ENCODE assay signal across 7 cellular contexts in genomic region chr4:118664665-118665064, GRCh38. TPM values are rescaled to one million over a fixed set of nuclear protein-coding genes. Genes with fewer than 3 reads are reported as not detected.
DNase-seq lines count a peak whose midpoint lies in the region; TF ChIP-seq lines count a peak whose summit lies in the region.
"Not testable (repeated sequence)": the region's sequence is repeated elsewhere in the genome, so short reads cannot be mapped to it uniquely, and the experiment has no call there.

No MANE protein-coding gene starts in this region.

- in situ Hi-C loops in SK-MEL-5 (cut with HindIII; ENCODE audit: low pct_unique_long_range_greater_than_20kb, low sequenced_read_pairs) = not testable (repeated sequence)

- not testable (repeated sequence) for H3K36me3 ChIP-seq in left ventricle myocardium inferior

- not testable (repeated sequence) for H3K4me1 Mint-ChIP-seq in osteocyte (ENCODE audit: unreplicated experiment)

- not testable (repeated sequence) for H3K4me3 Mint-ChIP-seq in osteocyte (ENCODE audit: unreplicated experiment)

- H3K9me3 Mint-ChIP-seq in osteocyte (ENCODE audit: unreplicated experiment) = not testable (repeated sequence)

- not testable (repeated sequence) for H3K4me3 ChIP-seq in left ventricle myocardium inferior

- intact Hi-C loops in left ventricle myocardium inferior (cut with micrococcal nuclease) = not testable (repeated sequence)

- not testable (repeated sequence) for H3K4me1 ChIP-seq in left ventricle myocardium inferior

- H3K27ac ChIP-seq in left ventricle myocardium inferior (replicated peaks) = not testable (repeated sequence)

- not testable (repeated sequence) for H3K27ac Mint-ChIP-seq in osteocyte (ENCODE audit: unreplicated experiment)

- TF ChIP-seq CTCF in LNCAP (IDR thresholded peaks at IDR 0.05) = peak; percentile 61
- peak; percentile 47 for TF ChIP-seq CTCF in left ventricle myocardium inferior (IDR thresholded peaks at IDR 0.05; ENCODE audit: borderline replicate concordance)
- peak; percentile 51 for TF ChIP-seq CTCF in osteocyte (IDR thresholded peaks at IDR 0.05)

- not testable (repeated sequence) for H3K27me3 Mint-ChIP-seq in osteocyte (ENCODE audit: unreplicated experiment)

- H3K27me3 ChIP-seq in left ventricle myocardium inferior (ENCODE audit: low read depth) = not testable (repeated sequence)

- H3K36me3 Mint-ChIP-seq in osteocyte (ENCODE audit: unreplicated experiment) = not testable (repeated sequence)

- peak; percentile 44 for DNase-seq in EH (ENCODE audit: low read depth)
- DNase-seq in SK-MEL-5 (ENCODE audit: low read depth, low spot score) = peak; percentile 35
- peak; percentile 39 to 45 for DNase-seq in activated T-cell treated with anti-CD3 and anti-CD28 coated beads, Interleukin-2, amount 50 U/mL, for 48 hours
- peak; percentile 54 for DNase-seq in dermis blood vessel endothelial cell
- not testable (repeated sequence) for DNase-seq in left ventricle myocardium inferior; osteocyte (ENCODE audit: extremely low spot score, unreplicated experiment)

- not testable (repeated sequence) for H3K9me3 ChIP-seq in left ventricle myocardium inferior (replicated peaks)

RNA-seq across cellular contexts. Expression of gene METTL14, which starts 20.5 kb away (rescaled TPM):
- 16.2 and 17.6 TPM in 2 replicates for total RNA-seq in SK-MEL-5 (2014; rRNA removed; shearing (Covaris generic))
- 8.0 and 11.0 TPM in 2 replicates for polyA plus RNA-seq in SK-MEL-5 (2015; cell fraction: cytosol; rRNA removed)
- 32.2 and 71.6 TPM in 2 replicates for polyA plus RNA-seq in SK-MEL-5 (2015; cell fraction: nucleus; rRNA removed)
- 54.4 and 63.8 TPM in 2 replicates for total RNA-seq in dermis blood vessel endothelial cell
- 28.1 TPM for total RNA-seq in left ventricle myocardium inferior
- 52.0 and 54.5 TPM in 2 replicates for total RNA-seq in osteocyte
